17 cellular contexts compared by ENCODE assay signal in the genomic region with DNA sequence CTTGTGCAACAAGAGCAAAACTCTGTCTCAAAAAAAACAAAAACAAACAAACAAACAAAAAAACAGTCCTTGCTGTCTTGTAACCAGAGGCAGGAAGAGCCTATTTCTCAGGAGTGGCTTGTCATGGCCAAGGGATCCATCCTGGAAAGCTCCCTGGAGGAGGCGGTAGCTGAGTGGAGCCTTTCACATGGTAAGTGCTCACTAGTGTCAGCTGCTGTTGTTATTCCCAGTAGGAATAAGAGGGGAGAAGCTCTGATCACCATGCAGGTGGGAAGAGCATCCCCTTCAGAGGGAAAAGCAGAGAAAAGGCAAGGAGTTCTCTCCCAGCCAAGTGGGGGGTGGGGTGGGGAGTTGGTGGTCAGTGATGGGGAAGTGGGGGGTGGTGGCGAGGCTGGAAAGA. TPM values are rescaled to one million over a fixed set of nuclear protein-coding genes. Genes with fewer than 3 reads are reported as not detected.
"Had no signal": no experiment of that assay in that cellular context is flagged by ENCODE, and none has a peak within 500 bp of the region (broad histone marks: within the 10 kb centered on the region; RNA-seq: fewer than 3 reads in every experiment).

No MANE protein-coding gene starts in this region.

- H3K27ac ChIP-seq: tibial artery had no signal

- H3K4me3 Mint-ChIP-seq: activated T-cell treated with anti-CD3 and anti-CD28 coated beads, Interleukin-2, amount 50 U/mL, for 4 hours; effector memory CD8-positive, alpha-beta T cell; stimulated activated naive B cell treated with anti-CD40 and anti-IgM and Interleukin-4, amounts not matched to agents 10 μg/mL and 1 μg/mL and 100 μg/mL, for 72 hours had no signal

- H3K27me3 ChIP-seq: breast epithelium, gastroesophageal sphincter, tibial artery had no signal

- ATAC-seq: activated CD4-positive, CD25-positive, alpha-beta regulatory T cell treated with anti-CD3 and anti-CD28 coated beads, Interleukin-2, amount 50 U/mL, for 24 hours; activated T-cell treated with anti-CD3 and anti-CD28 coated beads, Interleukin-2, amount 50 U/mL, for 4 hours; effector memory CD8-positive, alpha-beta T cell; gastroesophageal sphincter; heart right ventricle; stimulated activated naive B cell treated with anti-CD40 and anti-IgM and Interleukin-4, amounts not matched to agents 10 μg/mL and 1 μg/mL and 100 μg/mL, for 72 hours had no signal

- H3K27ac Mint-ChIP-seq: stimulated activated naive B cell treated with anti-CD40 and anti-IgM and Interleukin-4, amounts not matched to agents 10 μg/mL and 1 μg/mL and 100 μg/mL, for 72 hours had no signal

- DNase-seq: activated gamma-delta T cell; activated T-cell treated with anti-CD3 and anti-CD28 coated beads, Interleukin-2, amount 50 U/mL, for 4 hours; dermis blood vessel endothelial cell; effector memory CD8-positive, alpha-beta T cell; heart right ventricle; islet precursor cell; retina; stimulated activated CD4-positive, alpha-beta T cell treated with anti-CD3 and anti-CD28 coated beads, Interleukin-2, amount 100 ng/mL, for 48 hours; stimulated activated naive B cell treated with anti-CD40 and anti-IgM and Interleukin-4, amounts not matched to agents 10 μg/mL and 1 μg/mL and 100 μg/mL, for 72 hours; SW 1271; T-helper 9 cell had no signal

- H3K9me3 Mint-ChIP-seq: activated T-cell treated with anti-CD3 and anti-CD28 coated beads, Interleukin-2, amount 50 U/mL, for 4 hours; effector memory CD8-positive, alpha-beta T cell; stimulated activated naive B cell treated with anti-CD40 and anti-IgM and Interleukin-4, amounts not matched to agents 10 μg/mL and 1 μg/mL and 100 μg/mL, for 72 hours had no signal

- H3K4me3 ChIP-seq: breast epithelium, gastroesophageal sphincter, heart right ventricle, tibial artery had no signal

- H3K36me3 ChIP-seq: breast epithelium, gastroesophageal sphincter, heart right ventricle, tibial artery had no signal

- H3K36me3 Mint-ChIP-seq: stimulated activated naive B cell treated with anti-CD40 and anti-IgM and Interleukin-4, amounts not matched to agents 10 μg/mL and 1 μg/mL and 100 μg/mL, for 72 hours had no signal

- H3K9me3 ChIP-seq: breast epithelium, gastroesophageal sphincter, heart right ventricle, tibial artery had no signal

RNA-seq across cellular contexts. Expression of gene WNT7B, which starts 54.6 kb away (rescaled TPM):
- total RNA-seq: aorta, dermis blood vessel endothelial cell, heart right ventricle, lung microvascular endothelial cell had no signal
- polyA plus RNA-seq: aorta, heart right ventricle had no signal
